2 cellular contexts compared by ENCODE assay signal in the genomic region with DNA sequence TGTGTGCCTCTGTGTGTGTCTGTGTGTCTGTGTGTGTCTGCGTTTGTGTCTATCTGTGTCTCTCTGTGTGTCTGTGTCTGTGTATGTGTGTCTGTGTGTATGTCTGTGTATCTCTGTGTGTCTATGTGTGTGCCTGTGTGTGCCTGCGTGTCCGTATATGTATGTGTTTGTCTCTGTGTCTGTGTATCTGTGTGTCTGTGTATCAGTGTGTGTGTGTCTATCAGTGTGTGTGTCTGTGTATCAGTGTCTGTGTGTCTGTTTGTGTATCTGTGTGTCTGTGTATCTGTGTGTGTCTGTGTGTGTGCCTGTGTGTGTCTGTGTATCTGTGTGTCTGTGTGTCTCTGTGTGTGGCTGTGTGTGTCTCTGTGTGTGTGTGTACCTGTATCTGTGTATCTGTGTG.
TF ChIP-seq lines count a peak whose summit lies in the region.

No MANE protein-coding gene starts in this region.

TF ChIP-seq in HEK293, 187 proteins besides CTCF, POLR2A, EP300 and RAD21:
- TF ChIP-seq ZNF239 (tag by site-specific recombination; IDR thresholded peaks at IDR 0.05), result 0 out of 2 replicates have a peak, but pooled peaks have one; percentile 12
- TF ChIP-seq ZNF311 (tag by site-specific recombination; IDR thresholded peaks at IDR 0.05; ENCODE audit: borderline replicate concordance), result peak; percentile 71; the same call in 1 of the 2 replicates
- TF ChIP-seq, protein P1, sequence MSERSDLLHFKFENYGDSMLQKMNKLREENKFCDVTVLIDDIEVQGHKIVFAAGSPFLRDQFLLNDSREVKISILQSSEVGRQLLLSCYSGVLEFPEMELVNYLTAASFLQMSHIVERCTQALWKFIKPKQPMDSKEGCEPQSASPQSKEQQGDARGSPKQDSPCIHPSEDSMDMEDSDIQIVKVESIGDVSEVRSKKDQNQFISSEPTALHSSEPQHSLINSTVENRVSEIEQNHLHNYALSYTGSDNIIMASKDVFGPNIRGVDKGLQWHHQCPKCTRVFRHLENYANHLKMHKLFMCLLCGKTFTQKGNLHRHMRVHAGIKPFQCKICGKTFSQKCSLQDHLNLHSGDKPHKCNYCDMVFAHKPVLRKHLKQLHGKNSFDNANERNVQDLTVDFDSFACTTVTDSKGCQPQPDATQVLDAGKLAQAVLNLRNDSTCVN (tag by site-specific recombination; optimal IDR thresholded peaks at IDR 0.05), result peak; percentile 17
- TF ChIP-seq, protein P2, sequence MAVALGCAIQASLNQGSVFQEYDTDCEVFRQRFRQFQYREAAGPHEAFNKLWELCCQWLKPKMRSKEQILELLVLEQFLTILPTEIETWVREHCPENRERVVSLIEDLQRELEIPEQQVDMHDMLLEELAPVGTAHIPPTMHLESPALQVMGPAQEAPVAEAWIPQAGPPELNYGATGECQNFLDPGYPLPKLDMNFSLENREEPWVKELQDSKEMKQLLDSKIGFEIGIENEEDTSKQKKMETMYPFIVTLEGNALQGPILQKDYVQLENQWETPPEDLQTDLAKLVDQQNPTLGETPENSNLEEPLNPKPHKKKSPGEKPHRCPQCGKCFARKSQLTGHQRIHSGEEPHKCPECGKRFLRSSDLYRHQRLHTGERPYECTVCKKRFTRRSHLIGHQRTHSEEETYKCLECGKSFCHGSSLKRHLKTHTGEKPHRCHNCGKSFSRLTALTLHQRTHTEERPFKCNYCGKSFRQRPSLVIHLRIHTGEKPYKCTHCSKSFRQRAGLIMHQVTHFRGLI (tag by site-specific recombination; IDR thresholded peaks at IDR 0.05), result no peak

TF ChIP-seq in H1, 55 proteins besides CTCF, POLR2A, EP300 and RAD21:
- TF ChIP-seq CREB1 (IDR thresholded peaks at IDR 0.05), result no peak
- no peak for TF ChIP-seq SP2 (IDR thresholded peaks at IDR 0.05; ENCODE audit: low read length)
- no peak for TF ChIP-seq BRCA1 (IDR thresholded peaks at IDR 0.05; ENCODE audit: low read depth, low read length)
- TF ChIP-seq EZH2 (IDR thresholded peaks at IDR 0.05; ENCODE audit: low read depth, low read length, severe bottlenecking), result no peak
- TF ChIP-seq SP4 (IDR thresholded peaks at IDR 0.05; ENCODE audit: low read length), result no peak
- TF ChIP-seq HDAC6 (IDR thresholded peaks at IDR 0.05; ENCODE audit: low read depth, low read length), result no peak
- no peak for TF ChIP-seq RXRA (IDR thresholded peaks at IDR 0.05; ENCODE audit: insufficient read depth, low read depth, low read length)
- no peak for TF ChIP-seq SUZ12 (IDR thresholded peaks at IDR 0.05; ENCODE audit: low read length)
- no peak for TF ChIP-seq JUN (IDR thresholded peaks at IDR 0.05; ENCODE audit: low read depth, low read length)
- TF ChIP-seq ZNF274 (IDR thresholded peaks at IDR 0.05; ENCODE audit: borderline replicate concordance, extremely low read depth, low read length), result no peak
- no peak for TF ChIP-seq SIRT6 (IDR thresholded peaks at IDR 0.05; ENCODE audit: low read length)
- TF ChIP-seq KDM1A (IDR thresholded peaks at IDR 0.05; ENCODE audit: borderline replicate concordance, low read length), result no peak
